Comparison of ENCODE assay signal across 29 cellular contexts in genomic region chr2:207101984-207102383, GRCh38.
"Had no signal": no experiment of that assay in that cellular context is flagged by ENCODE, and none has a peak within 500 bp of the region (broad histone marks: within the 10 kb centered on the region; RNA-seq: fewer than 3 reads in every experiment).

No MANE protein-coding gene starts in this region.

- H3K4me1 ChIP-seq: esophagus squamous epithelium had no signal

- H3K27ac ChIP-seq: ascending aorta, brain microvascular endothelial cell, coronary artery, epithelial cell of prostate, esophagus squamous epithelium, gastroesophageal sphincter, WERI-Rb-1 had no signal

- H3K36me3 ChIP-seq: WERI-Rb-1 had no signal

- ATAC-seq: activated CD4-positive, CD25-positive, alpha-beta regulatory T cell treated with anti-CD3 and anti-CD28 coated beads, Interleukin-2, amount 50 U/mL, for 24 hours; activated CD8-positive, alpha-beta T cell treated with anti-CD3 and anti-CD28 coated beads for 36 hours; activated naive CD4-positive, alpha-beta T cell treated with anti-CD3 and anti-CD28 coated beads, Interleukin-2, amount 50 U/mL, for 72 hours; activated T-cell treated with anti-CD3 and anti-CD28 coated beads, Interleukin-2, amount 50 U/mL, for 72 hours; effector memory CD8-positive, alpha-beta T cell; gastroesophageal sphincter; T-helper 17 cell had no signal

- H3K4me1 Mint-ChIP-seq: central memory CD8-positive, alpha-beta T cell had no signal

- H3K27ac Mint-ChIP-seq: activated B cell treated with CpG ODN at 0.5 μM for 24 hours; activated CD8-positive, alpha-beta T cell treated with anti-CD3 and anti-CD28 coated beads for 36 hours; activated naive CD4-positive, alpha-beta T cell treated with anti-CD3 and anti-CD28 coated beads, Interleukin-2, amount 10 ng/mL, durations not matched to agents 7 days and 5 days; activated naive CD4-positive, alpha-beta T cell treated with anti-CD3 and anti-CD28 coated beads, Interleukin-2, amount 50 U/mL, for 72 hours; activated naive CD8-positive, alpha-beta T cell treated with anti-CD3 and anti-CD28 coated beads, Interleukin-2, amount 10 ng/mL, durations not matched to agents 7 days and 5 days; activated T-cell treated with anti-CD3 and anti-CD28 coated beads, Interleukin-2, amount 50 U/mL, for 72 hours; dendritic cell treated with granulocyte-macrophage colony-stimulating factor and Interleukin-4, amounts not matched to agents 40 ng/mL and 50 ng/mL, for 4 days; effector memory CD8-positive, alpha-beta T cell; T-helper 17 cell; T-helper 2 cell treated with Interferon-gamma antibody and Interleukin-4, amounts not matched to agents 5 μg/mL and 100 μg/mL, for 36 hours had no signal

- H3K9me3 Mint-ChIP-seq: activated B cell treated with CpG ODN at 0.5 μM for 24 hours; activated CD8-positive, alpha-beta T cell treated with anti-CD3 and anti-CD28 coated beads for 36 hours; activated naive CD4-positive, alpha-beta T cell treated with anti-CD3 and anti-CD28 coated beads, Interleukin-2, amount 10 ng/mL, durations not matched to agents 7 days and 5 days; activated naive CD4-positive, alpha-beta T cell treated with anti-CD3 and anti-CD28 coated beads, Interleukin-2, amount 50 U/mL, for 72 hours; activated T-cell treated with anti-CD3 and anti-CD28 coated beads, Interleukin-2, amount 50 U/mL, for 72 hours; central memory CD8-positive, alpha-beta T cell; dendritic cell treated with granulocyte-macrophage colony-stimulating factor and Interleukin-4, amounts not matched to agents 40 ng/mL and 50 ng/mL, for 4 days; effector memory CD8-positive, alpha-beta T cell; T-helper 2 cell treated with Interferon-gamma antibody and Interleukin-4, amounts not matched to agents 5 μg/mL and 100 μg/mL, for 36 hours had no signal

- H3K27me3 Mint-ChIP-seq: activated B cell treated with CpG ODN at 0.5 μM for 24 hours; activated CD8-positive, alpha-beta T cell treated with anti-CD3 and anti-CD28 coated beads for 36 hours; activated naive CD4-positive, alpha-beta T cell treated with anti-CD3 and anti-CD28 coated beads, Interleukin-2, amount 10 ng/mL, durations not matched to agents 7 days and 5 days; activated naive CD8-positive, alpha-beta T cell treated with anti-CD3 and anti-CD28 coated beads, Interleukin-2, amount 10 ng/mL, durations not matched to agents 7 days and 5 days; dendritic cell treated with granulocyte-macrophage colony-stimulating factor and Interleukin-4, amounts not matched to agents 40 ng/mL and 50 ng/mL, for 4 days; T-helper 17 cell had no signal

- H3K9me3 ChIP-seq: ascending aorta, esophagus squamous epithelium, gastroesophageal sphincter had no signal

- DNase-seq: activated B cell treated with CpG ODN at 0.5 μM for 24 hours; activated CD4-positive, alpha-beta T cell treated with anti-CD3 and anti-CD28 coated beads for 48 hours; activated CD4-positive, alpha-beta T cell treated with anti-CD3 and anti-CD28 coated beads, Interleukin-2, amount 50 U/mL, for 1 hour; activated CD4-positive, alpha-beta T cell treated with anti-CD3 and anti-CD28 coated beads, Interleukin-2, amount 50 U/mL, for 48 hours; activated CD8-positive, alpha-beta memory T cell treated with anti-CD3 and anti-CD28 coated beads for 24 hours; activated CD8-positive, alpha-beta T cell treated with anti-CD3 and anti-CD28 coated beads for 36 hours; activated gamma-delta T cell; activated naive CD4-positive, alpha-beta T cell; activated naive CD4-positive, alpha-beta T cell treated with anti-CD3 and anti-CD28 coated beads, Interleukin-2, amount 10 ng/mL, durations not matched to agents 7 days and 5 days; activated naive CD8-positive, alpha-beta T cell treated with anti-CD3 and anti-CD28 coated beads, Interleukin-2, amount 10 ng/mL, durations not matched to agents 7 days and 5 days; activated T-cell treated with anti-CD3 and anti-CD28 coated beads, Interleukin-2, amount 50 U/mL, for 72 hours; brain microvascular endothelial cell; effector CD4-positive, alpha-beta T cell; effector memory CD8-positive, alpha-beta T cell; esophagus squamous epithelium; foreskin melanocyte; T-helper 1 cell; T-helper 17 cell; T1000; WERI-Rb-1 had no signal

- H3K4me3 Mint-ChIP-seq: activated B cell treated with CpG ODN at 0.5 μM for 24 hours; activated CD8-positive, alpha-beta T cell treated with anti-CD3 and anti-CD28 coated beads for 36 hours; activated naive CD4-positive, alpha-beta T cell treated with anti-CD3 and anti-CD28 coated beads, Interleukin-2, amount 10 ng/mL, durations not matched to agents 7 days and 5 days; activated naive CD8-positive, alpha-beta T cell treated with anti-CD3 and anti-CD28 coated beads, Interleukin-2, amount 10 ng/mL, durations not matched to agents 7 days and 5 days; activated T-cell treated with anti-CD3 and anti-CD28 coated beads, Interleukin-2, amount 50 U/mL, for 72 hours; central memory CD8-positive, alpha-beta T cell; dendritic cell treated with granulocyte-macrophage colony-stimulating factor and Interleukin-4, amounts not matched to agents 40 ng/mL and 50 ng/mL, for 4 days; effector memory CD8-positive, alpha-beta T cell; T-helper 17 cell; T-helper 2 cell treated with Interferon-gamma antibody and Interleukin-4, amounts not matched to agents 5 μg/mL and 100 μg/mL, for 36 hours had no signal

- H3K4me3 ChIP-seq: ascending aorta, coronary artery, esophagus squamous epithelium, gastroesophageal sphincter had no signal
